In genomic region chrX:17531500-17531899, GRCh38 we compare ENCODE assay signal across 23 cellular contexts.
DNase-seq lines count a peak whose midpoint lies in the region; ATAC-seq and TF ChIP-seq lines count a peak whose summit lies in the region.
"Had no signal": no experiment of that assay in that cellular context is flagged by ENCODE, and none has a peak within 500 bp of the region (broad histone marks: within the 10 kb centered on the region; RNA-seq: fewer than 3 reads in every experiment).

No MANE protein-coding gene starts in this region.

- peak; percentile 27 for DNase-seq in NCI-H82 (lab: John Stamatoyannopoulos, UW)
- DNase-seq in NCI-H82 treated with DMSO at 0.1 percent for 48 hours (lab: John Stamatoyannopoulos, UW; ENCODE audit: unreplicated experiment), result no peak
- peak; percentile 35 for DNase-seq in osteoblast (ENCODE audit: insufficient read length, low spot score, missing footprints)
- no peak for DNase-seq in activated T-helper 1 cell treated with anti-CD3 and anti-CD28 coated beads, Interleukin-12 subunit alpha, Interleukin-12 subunit beta, Interleukin-2, Interleukin-4 antibody, amounts not matched to agents 30 ng/mL and 10 ng/mL and 1 ng/mL, durations not matched to agents 14 hours and 24 hours and 36 hours (ENCODE audit: low spot score)
- DNase-seq in omental fat pad (ENCODE audit: low spot score), result no peak
- no peak for DNase-seq in sigmoid colon
- DNase-seq: 8988T; Calu3; CD8-positive, alpha-beta memory T cell; DMS53; GF-D8; Kasumi-1; MG63; NCI-H1092; NCI-H1436; NCI-H187 treated with DMSO at 0.1 percent for 48 hours; NCI-H2107; NCI-H446 treated with DMSO at 0.1 percent for 48 hours had no signal

- intact Hi-C loops in dendritic cell treated with granulocyte-macrophage colony-stimulating factor and Interleukin-4, amounts not matched to agents 40 ng/mL and 50 ng/mL, for 4 days (cut with micrococcal nuclease), result no loop called here
- intact Hi-C loops in activated T-helper 1 cell treated with anti-CD3 and anti-CD28 coated beads, Interleukin-12 subunit alpha, Interleukin-12 subunit beta, Interleukin-2, Interleukin-4 antibody, amounts not matched to agents 30 ng/mL and 10 ng/mL and 1 ng/mL, durations not matched to agents 14 hours and 24 hours and 36 hours (cut with micrococcal nuclease), result no loop called here
- intact Hi-C loops in sigmoid colon (cut with DNase I), result no loop called here

- peaks cover 4% of the 10 kb centered on the region; the same call in 1 of the 2 replicates for H3K4me1 ChIP-seq in HEK293 (ENCODE audit: control insufficient read depth, insufficient read depth, low read length)
- H3K4me1 ChIP-seq in osteoblast (ENCODE audit: insufficient read depth, low read length), result peaks cover 28% of the 10 kb centered on the region
- peaks cover 0 to 5% (median 4%) of the 10 kb centered on the region in 4 donors for H3K4me1 ChIP-seq in sigmoid colon

- WGBS in sigmoid colon, 2 donors, result 91 to 94% methylated on average over 3 of the region's 3 CpGs

- H3K27ac Mint-ChIP-seq in dendritic cell treated with granulocyte-macrophage colony-stimulating factor and Interleukin-4, amounts not matched to agents 40 ng/mL and 50 ng/mL, for 4 days, result peak overlapping the region; percentile 43
- no peak overlapping the region for H3K27ac Mint-ChIP-seq in activated T-helper 1 cell treated with anti-CD3 and anti-CD28 coated beads, Interleukin-12 subunit alpha, Interleukin-12 subunit beta, Interleukin-2, Interleukin-4 antibody, amounts not matched to agents 30 ng/mL and 10 ng/mL and 1 ng/mL, durations not matched to agents 14 hours and 24 hours and 36 hours
- H3K27ac Mint-ChIP-seq: CD8-positive, alpha-beta memory T cell had no signal

- H3K27ac ChIP-seq in HEK293 (ENCODE audit: extremely low read depth, low read depth, low read length) (no peak overlapping the region), osteoblast (ENCODE audit: low read depth, low read length) (no peak overlapping the region), sigmoid colon (no peak overlapping the region)
- H3K27ac ChIP-seq: C4-2B had no signal

- no peak overlapping the region for H3K4me2 ChIP-seq in osteoblast (ENCODE audit: insufficient read depth, low read length)

- no peak for TF ChIP-seq POLR2A in sigmoid colon (IDR thresholded peaks at IDR 0.05)

- H3K27me3 ChIP-seq in osteoblast (ENCODE audit: insufficient read depth, low read length), result no peaks in the 10 kb centered on the region
- no peaks in the 10 kb centered on the region for H3K27me3 ChIP-seq in sigmoid colon
- H3K27me3 ChIP-seq: MG63 had no signal

- no peaks in the 10 kb centered on the region for H4K20me1 ChIP-seq in osteoblast (ENCODE audit: insufficient read depth, low read length)

- no peak for ATAC-seq in omental fat pad (ENCODE audit: low FRiP score)
- ATAC-seq: Panc1, SK-N-SH treated with all-trans-retinoic acid at 6 μM for 48 hours had no signal

- H3K36me3 Mint-ChIP-seq in dendritic cell treated with granulocyte-macrophage colony-stimulating factor and Interleukin-4, amounts not matched to agents 40 ng/mL and 50 ng/mL, for 4 days (ENCODE audit: low read depth), result no peaks in the 10 kb centered on the region
- H3K36me3 Mint-ChIP-seq in activated T-helper 1 cell treated with anti-CD3 and anti-CD28 coated beads, Interleukin-12 subunit alpha, Interleukin-12 subunit beta, Interleukin-2, Interleukin-4 antibody, amounts not matched to agents 30 ng/mL and 10 ng/mL and 1 ng/mL, durations not matched to agents 14 hours and 24 hours and 36 hours (ENCODE audit: low read depth), result no peaks in the 10 kb centered on the region
- H3K36me3 Mint-ChIP-seq: CD8-positive, alpha-beta memory T cell had no signal

- H3K36me3 ChIP-seq in HEK293 (ENCODE audit: control insufficient read depth in 2 of 2, insufficient read depth in 1 of 2, low read length in 2 of 2) (no peaks in the 10 kb centered on the region), osteoblast (ENCODE audit: insufficient read depth, low read length) (no peaks in the 10 kb centered on the region), sigmoid colon (no peaks in the 10 kb centered on the region)
- H3K36me3 ChIP-seq: MG63 had no signal

- POLR2A ChIA-PET in HEK293 (lab: Yijun Ruan, JAX), result no interaction called here

- TF ChIP-seq EP300 in sigmoid colon (IDR thresholded peaks at IDR 0.05), result no peak

- CTCF ChIA-PET in HEK293 (lab: Yijun Ruan, JAX), result interaction anchor here (0.6 to 1.7 kb wide), 7 partner anchors 25 to 776 kb away, joined by 3 to 5 read pairs (median 3); no protein-coding TSS in a partner anchor

- no peaks in the 10 kb centered on the region for H3K9me3 Mint-ChIP-seq in dendritic cell treated with granulocyte-macrophage colony-stimulating factor and Interleukin-4, amounts not matched to agents 40 ng/mL and 50 ng/mL, for 4 days
- no peaks in the 10 kb centered on the region for H3K9me3 Mint-ChIP-seq in activated T-helper 1 cell treated with anti-CD3 and anti-CD28 coated beads, Interleukin-12 subunit alpha, Interleukin-12 subunit beta, Interleukin-2, Interleukin-4 antibody, amounts not matched to agents 30 ng/mL and 10 ng/mL and 1 ng/mL, durations not matched to agents 14 hours and 24 hours and 36 hours

- H3K4me3 Mint-ChIP-seq in dendritic cell treated with granulocyte-macrophage colony-stimulating factor and Interleukin-4, amounts not matched to agents 40 ng/mL and 50 ng/mL, for 4 days, result no peak overlapping the region
- H3K4me3 Mint-ChIP-seq in activated T-helper 1 cell treated with anti-CD3 and anti-CD28 coated beads, Interleukin-12 subunit alpha, Interleukin-12 subunit beta, Interleukin-2, Interleukin-4 antibody, amounts not matched to agents 30 ng/mL and 10 ng/mL and 1 ng/mL, durations not matched to agents 14 hours and 24 hours and 36 hours, result no peak overlapping the region
- H3K4me3 Mint-ChIP-seq: CD8-positive, alpha-beta memory T cell had no signal

- no peak for TF ChIP-seq CTCF in HEK293 (tag by site-specific recombination; IDR thresholded peaks at IDR 0.05)
- no peak for TF ChIP-seq CTCF in osteoblast (IDR thresholded peaks at IDR 0.05; ENCODE audit: extremely low read depth, low read depth, low read length)
- TF ChIP-seq CTCF in omental fat pad (IDR thresholded peaks at IDR 0.05), result no peak
- no peak for TF ChIP-seq CTCF in sigmoid colon (IDR thresholded peaks at IDR 0.05)

- H3K79me2 ChIP-seq in osteoblast (ENCODE audit: insufficient read depth, low read length), result peaks cover 7% of the 10 kb centered on the region

- no peaks in the 10 kb centered on the region for H3K9me3 ChIP-seq in HEK293 (ENCODE audit: control insufficient read depth, insufficient read depth, low read depth, low read length)
- no peaks in the 10 kb centered on the region for H3K9me3 ChIP-seq in osteoblast (ENCODE audit: low read depth, low read length)
- no peaks in the 10 kb centered on the region for H3K9me3 ChIP-seq in sigmoid colon
- H3K9me3 ChIP-seq: MG63 had no signal

- H3K4me3 ChIP-seq in HEK293 (ENCODE audit: low read depth, low read length) (no peak overlapping the region), osteoblast (ENCODE audit: insufficient read depth, low read length) (no peak overlapping the region), sigmoid colon (no peak overlapping the region)
- H3K4me3 ChIP-seq: MG63 had no signal

- H3K27me3 Mint-ChIP-seq in dendritic cell treated with granulocyte-macrophage colony-stimulating factor and Interleukin-4, amounts not matched to agents 40 ng/mL and 50 ng/mL, for 4 days, result no peaks in the 10 kb centered on the region
- H3K27me3 Mint-ChIP-seq in activated T-helper 1 cell treated with anti-CD3 and anti-CD28 coated beads, Interleukin-12 subunit alpha, Interleukin-12 subunit beta, Interleukin-2, Interleukin-4 antibody, amounts not matched to agents 30 ng/mL and 10 ng/mL and 1 ng/mL, durations not matched to agents 14 hours and 24 hours and 36 hours (ENCODE audit: insufficient read depth), result peaks cover 1% of the 10 kb centered on the region

- H2AFZ ChIP-seq in osteoblast (ENCODE audit: low read length), result no peak overlapping the region

- peaks cover 43% of the 10 kb centered on the region for H3K4me1 Mint-ChIP-seq in dendritic cell treated with granulocyte-macrophage colony-stimulating factor and Interleukin-4, amounts not matched to agents 40 ng/mL and 50 ng/mL, for 4 days (ENCODE audit: low read depth)
- H3K4me1 Mint-ChIP-seq in activated T-helper 1 cell treated with anti-CD3 and anti-CD28 coated beads, Interleukin-12 subunit alpha, Interleukin-12 subunit beta, Interleukin-2, Interleukin-4 antibody, amounts not matched to agents 30 ng/mL and 10 ng/mL and 1 ng/mL, durations not matched to agents 14 hours and 24 hours and 36 hours (ENCODE audit: low read depth), result peaks cover 6% of the 10 kb centered on the region
- H3K4me1 Mint-ChIP-seq: CD8-positive, alpha-beta memory T cell had no signal

TF ChIP-seq in HEK293, 187 proteins besides CTCF, POLR2A, EP300 and RAD21 (continues in another document):
- TF ChIP-seq ZBTB21 (tag by site-specific recombination; IDR thresholded peaks at IDR 0.05), result no peak
- peak; percentile 67 for TF ChIP-seq ZNF623 (tag by site-specific recombination; IDR thresholded peaks at IDR 0.05)
- TF ChIP-seq ZNF138 (tag by site-specific recombination; IDR thresholded peaks at IDR 0.05; ENCODE audit: borderline replicate concordance), result no peak
- no peak for TF ChIP-seq ZNF692 (tag by site-specific recombination; IDR thresholded peaks at IDR 0.05)

Comparison
In these comparisons a context has a peak if more than half of its experiments do, and no peak if none do; other contexts are left out.
1. DNase-seq: peak in NCI-H82 (single experiment) and osteoblast (single experiment); none in NCI-H82 treated with DMSO at 0.1 percent for 48 hours (single experiment), activated T-helper 1 cell treated with anti-CD3 and anti-CD28 coated beads, Interleukin-12 subunit alpha, Interleukin-12 subunit beta, Interleukin-2, Interleukin-4 antibody, amounts not matched to agents 30 ng/mL and 10 ng/mL and 1 ng/mL, durations not matched to agents 14 hours and 24 hours and 36 hours (single experiment), omental fat pad (single experiment) and sigmoid colon (single experiment).